Comparison of ENCODE assay signal across 33 cellular contexts in genomic region chr2:240892361-240892760, GRCh38. TPM values are rescaled to one million over a fixed set of nuclear protein-coding genes. Genes with fewer than 3 reads are reported as not detected.
"Had no signal": no experiment of that assay in that cellular context is flagged by ENCODE, and none has a peak within 500 bp of the region (broad histone marks: within the 10 kb centered on the region; RNA-seq: fewer than 3 reads in every experiment).

No MANE protein-coding gene starts in this region.

- H3K9me3 ChIP-seq: breast epithelium, MG63, Peyer's patch had no signal

- ATAC-seq: T-cell had no signal

- H3K4me1 Mint-ChIP-seq: activated B cell treated with CpG ODN at 0.5 μM for 24 hours; activated CD4-positive, alpha-beta memory T cell treated with anti-CD3 and anti-CD28 coated beads, Interleukin-2, amount 10 ng/mL, durations not matched to agents 7 days and 5 days; activated CD4-positive, alpha-beta T cell treated with anti-CD3 and anti-CD28 coated beads, Interleukin-2, amount 10 ng/mL, durations not matched to agents 7 days and 5 days had no signal

- H3K27me3 Mint-ChIP-seq: activated B cell treated with CpG ODN at 0.5 μM for 24 hours; activated CD4-positive, alpha-beta memory T cell treated with anti-CD3 and anti-CD28 coated beads, Interleukin-2, amount 10 ng/mL, durations not matched to agents 7 days and 5 days; activated CD4-positive, alpha-beta T cell treated with anti-CD3 and anti-CD28 coated beads, Interleukin-2, amount 10 ng/mL, durations not matched to agents 7 days and 5 days; activated naive CD4-positive, alpha-beta T cell treated with anti-CD3 and anti-CD28 coated beads, Interleukin-2, amount 50 U/mL, for 24 hours; activated T-cell treated with anti-CD3 and anti-CD28 coated beads, Interleukin-2, amount 50 U/mL, for 24 hours; T-cell had no signal

- H3K27ac ChIP-seq: KMS-11, Peyer's patch, RWPE1, SK-N-MC had no signal

- H3K27ac Mint-ChIP-seq: activated B cell treated with CpG ODN at 0.5 μM for 24 hours; activated CD4-positive, alpha-beta memory T cell treated with anti-CD3 and anti-CD28 coated beads, Interleukin-2, amount 10 ng/mL, durations not matched to agents 7 days and 5 days; activated CD4-positive, alpha-beta T cell treated with anti-CD3 and anti-CD28 coated beads, Interleukin-2, amount 10 ng/mL, durations not matched to agents 7 days and 5 days; activated naive CD4-positive, alpha-beta T cell treated with anti-CD3 and anti-CD28 coated beads, Interleukin-2, amount 50 U/mL, for 24 hours; activated T-cell treated with anti-CD3 and anti-CD28 coated beads, Interleukin-2, amount 50 U/mL, for 24 hours; activated T-helper 1 cell treated with anti-CD3 and anti-CD28 coated beads, Interleukin-12 subunit alpha, Interleukin-12 subunit beta, Interleukin-2, Interleukin-4 antibody, amounts not matched to agents 30 ng/mL and 10 ng/mL and 1 ng/mL, durations not matched to agents 14 hours and 24 hours and 36 hours; T-cell had no signal

- H3K27me3 ChIP-seq: breast epithelium, MG63, Peyer's patch had no signal

- H3K4me3 ChIP-seq: MG63, Peyer's patch, SK-N-MC had no signal

- H3K4me2 ChIP-seq: KMS-11 had no signal

- H3K36me3 ChIP-seq: breast epithelium, MG63, Peyer's patch had no signal

- H3K9me3 Mint-ChIP-seq: activated B cell treated with CpG ODN at 0.5 μM for 24 hours; activated CD4-positive, alpha-beta memory T cell treated with anti-CD3 and anti-CD28 coated beads, Interleukin-2, amount 10 ng/mL, durations not matched to agents 7 days and 5 days; activated CD4-positive, alpha-beta T cell treated with anti-CD3 and anti-CD28 coated beads, Interleukin-2, amount 10 ng/mL, durations not matched to agents 7 days and 5 days; activated naive CD4-positive, alpha-beta T cell treated with anti-CD3 and anti-CD28 coated beads, Interleukin-2, amount 50 U/mL, for 24 hours; activated T-cell treated with anti-CD3 and anti-CD28 coated beads, Interleukin-2, amount 50 U/mL, for 24 hours; activated T-helper 1 cell treated with anti-CD3 and anti-CD28 coated beads, Interleukin-12 subunit alpha, Interleukin-12 subunit beta, Interleukin-2, Interleukin-4 antibody, amounts not matched to agents 30 ng/mL and 10 ng/mL and 1 ng/mL, durations not matched to agents 14 hours and 24 hours and 36 hours; T-cell had no signal

- H3K4me1 ChIP-seq: breast epithelium had no signal

- H3K4me3 Mint-ChIP-seq: activated B cell treated with CpG ODN at 0.5 μM for 24 hours; activated CD4-positive, alpha-beta memory T cell treated with anti-CD3 and anti-CD28 coated beads, Interleukin-2, amount 10 ng/mL, durations not matched to agents 7 days and 5 days; activated CD4-positive, alpha-beta T cell treated with anti-CD3 and anti-CD28 coated beads, Interleukin-2, amount 10 ng/mL, durations not matched to agents 7 days and 5 days; activated naive CD4-positive, alpha-beta T cell treated with anti-CD3 and anti-CD28 coated beads, Interleukin-2, amount 50 U/mL, for 24 hours; activated T-cell treated with anti-CD3 and anti-CD28 coated beads, Interleukin-2, amount 50 U/mL, for 24 hours; activated T-helper 1 cell treated with anti-CD3 and anti-CD28 coated beads, Interleukin-12 subunit alpha, Interleukin-12 subunit beta, Interleukin-2, Interleukin-4 antibody, amounts not matched to agents 30 ng/mL and 10 ng/mL and 1 ng/mL, durations not matched to agents 14 hours and 24 hours and 36 hours; T-cell had no signal

- DNase-seq: activated B cell treated with CpG ODN at 0.5 μM for 24 hours; activated CD4-positive, alpha-beta memory T cell treated with anti-CD3 and anti-CD28 coated beads, Interleukin-2, amount 10 ng/mL, durations not matched to agents 7 days and 5 days; activated CD4-positive, alpha-beta T cell treated with anti-CD3 and anti-CD28 coated beads for 1 hour; activated CD4-positive, alpha-beta T cell treated with anti-CD3 and anti-CD28 coated beads, Interleukin-2, amount 10 ng/mL, durations not matched to agents 7 days and 5 days; activated CD8-positive, alpha-beta memory T cell treated with anti-CD3 and anti-CD28 coated beads, Interleukin-2, amount 50 U/mL, for 48 hours; activated effector memory CD4-positive, alpha-beta T cell treated with Interleukin-2 at 50 U/mL for 16 hours; activated naive CD4-positive, alpha-beta T cell; activated T-cell treated with anti-CD3 and anti-CD28 coated beads, Interleukin-2, amount 50 U/mL, for 24 hours; aorta; MG63; MV-4-11; NCI-H1105 treated with DMSO at 0.1 percent for 48 hours; NCI-H1436 treated with DMSO at 0.1 percent for 48 hours; NCI-H187 treated with DMSO at 0.1 percent for 48 hours; NCI-H2081 treated with DMSO at 0.1 percent for 48 hours; NCI-H2171; NCI-H2227 treated with DMSO at 0.1 percent for 48 hours; NCI-H446 treated with DMSO at 0.1 percent for 48 hours; NCI-H524 treated with DMSO at 0.1 percent for 48 hours; NCI-H748 treated with DMSO at 0.1 percent for 48 hours; NK-92 treated with Interleukin-12 subunit alpha and Interleukin-12 subunit beta, amount 100 ng/mL, for 24 hours; OCI-M1; Peyer's patch; Right ventricle myocardium superior; T-cell; T-helper 2 cell; T1000 had no signal

- H3K9ac ChIP-seq: KMS-11 had no signal

- H3K36me3 Mint-ChIP-seq: activated naive CD4-positive, alpha-beta T cell treated with anti-CD3 and anti-CD28 coated beads, Interleukin-2, amount 50 U/mL, for 24 hours; T-cell had no signal

RNA-seq across cellular contexts. Expression of gene MAB21L4, which starts 3.6 kb away (rescaled TPM):
- total RNA-seq: activated B cell treated with CpG ODN at 0.5 μM for 24 hours; activated CD4-positive, alpha-beta memory T cell treated with anti-CD3 and anti-CD28 coated beads, Interleukin-2, amount 10 ng/mL, durations not matched to agents 7 days and 5 days; activated CD4-positive, alpha-beta T cell treated with anti-CD3 and anti-CD28 coated beads, Interleukin-2, amount 10 ng/mL, durations not matched to agents 7 days and 5 days; activated T-helper 1 cell treated with anti-CD3 and anti-CD28 coated beads, Interleukin-12 subunit alpha, Interleukin-12 subunit beta, Interleukin-2, Interleukin-4 antibody, amounts not matched to agents 30 ng/mL and 10 ng/mL and 1 ng/mL, durations not matched to agents 14 hours and 24 hours and 36 hours; aorta; Right ventricle myocardium superior; T-cell had no signal

RNA-seq across cellular contexts. Expression of gene CROCC2, which starts 13.8 kb away (rescaled TPM):
- total RNA-seq: activated B cell treated with CpG ODN at 0.5 μM for 24 hours; activated CD4-positive, alpha-beta memory T cell treated with anti-CD3 and anti-CD28 coated beads, Interleukin-2, amount 10 ng/mL, durations not matched to agents 7 days and 5 days; activated CD4-positive, alpha-beta T cell treated with anti-CD3 and anti-CD28 coated beads, Interleukin-2, amount 10 ng/mL, durations not matched to agents 7 days and 5 days; activated T-helper 1 cell treated with anti-CD3 and anti-CD28 coated beads, Interleukin-12 subunit alpha, Interleukin-12 subunit beta, Interleukin-2, Interleukin-4 antibody, amounts not matched to agents 30 ng/mL and 10 ng/mL and 1 ng/mL, durations not matched to agents 14 hours and 24 hours and 36 hours; Right ventricle myocardium superior; T-cell had no signal
- polyA plus RNA-seq: aorta had no signal

RNA-seq across cellular contexts. Expression of gene AGXT, which starts 23.7 kb away (rescaled TPM):
- total RNA-seq: activated B cell treated with CpG ODN at 0.5 μM for 24 hours; activated CD4-positive, alpha-beta memory T cell treated with anti-CD3 and anti-CD28 coated beads, Interleukin-2, amount 10 ng/mL, durations not matched to agents 7 days and 5 days; activated CD4-positive, alpha-beta T cell treated with anti-CD3 and anti-CD28 coated beads, Interleukin-2, amount 10 ng/mL, durations not matched to agents 7 days and 5 days; activated T-helper 1 cell treated with anti-CD3 and anti-CD28 coated beads, Interleukin-12 subunit alpha, Interleukin-12 subunit beta, Interleukin-2, Interleukin-4 antibody, amounts not matched to agents 30 ng/mL and 10 ng/mL and 1 ng/mL, durations not matched to agents 14 hours and 24 hours and 36 hours; aorta; Right ventricle myocardium superior had no signal
- polyA plus RNA-seq: aorta had no signal
